ENCODE assay signal across 8 cellular contexts in genomic region chr19:10544242-10544752, GRCh38. TPM values are rescaled to one million over a fixed set of nuclear protein-coding genes. Genes with fewer than 3 reads are reported as not detected.
DNase-seq lines count a peak whose midpoint lies in the region; ATAC-seq and TF ChIP-seq lines count a peak whose summit lies in the region.

No MANE protein-coding gene starts in this region.

- H3K9me3 Mint-ChIP-seq in neural crest cell = no peaks in the 10 kb centered on the region

- DNase-seq in BJ (ENCODE audit: low read depth) = no peak
- no peak for DNase-seq in T-helper 17 cell
- no peak for DNase-seq in epithelial cell of proximal tubule (ENCODE audit: low read depth)
- DNase-seq in neural crest cell (ENCODE audit: low read depth, low spot score) = no peak
- no peak for DNase-seq in GOT3 (lab: John Stamatoyannopoulos, UW)
- DNase-seq in NCI-H446 (lab: John Stamatoyannopoulos, UW) = no peak

- ATAC-seq in GM21723 (IDR thresholded peaks at IDR 0.05; ENCODE audit: unreplicated experiment) (peak; percentile 19), T-helper 17 cell (no peak), HG02840 (IDR thresholded peaks at IDR 0.05; ENCODE audit: low FRiP score, unreplicated experiment) (no peak)

- H3K4me3 ChIP-seq in BJ (ENCODE audit: low read depth, low read length) (peak overlapping the region; percentile 89), epithelial cell of proximal tubule (ENCODE audit: low read depth, low read length) (peak overlapping the region; percentile 73)

- H3K27ac Mint-ChIP-seq in T-helper 17 cell (peak overlapping the region; percentile 87), neural crest cell (ENCODE audit: unreplicated experiment) (peak overlapping the region; percentile 72)

- H3K4me3 Mint-ChIP-seq in T-helper 17 cell (peak overlapping the region; percentile 94), neural crest cell (peak overlapping the region; percentile 91)

- CTCF ChIA-PET in BJ (lab: Yijun Ruan, JAX) = interaction anchor here (1.0 kb wide), 1 partner anchor 9 kb away, joined by 3 read pairs; no protein-coding TSS in a partner anchor

- peaks cover 7% of the 10 kb centered on the region for H3K36me3 ChIP-seq in BJ (ENCODE audit: control insufficient read depth, insufficient read depth, low read length)

- no peaks in the 10 kb centered on the region for H3K27me3 ChIP-seq in BJ (ENCODE audit: control insufficient read depth, insufficient read depth, low read length)

- no peaks in the 10 kb centered on the region for H3K36me3 Mint-ChIP-seq in T-helper 17 cell (ENCODE audit: low read depth)
- H3K36me3 Mint-ChIP-seq in neural crest cell (ENCODE audit: low read depth) = no peaks in the 10 kb centered on the region

- TF ChIP-seq CTCF in BJ (IDR thresholded peaks at IDR 0.05; ENCODE audit: insufficient read depth, low read depth, low read length) = no peak
- TF ChIP-seq CTCF in epithelial cell of proximal tubule (conservative IDR thresholded peaks at IDR 0.05; ENCODE audit: low read depth, low read length) = no peak
- TF ChIP-seq CTCF in neural crest cell (conservative IDR thresholded peaks at IDR 0.05) = no peak

- no peaks in the 10 kb centered on the region for H3K9me3 ChIP-seq in T-helper 17 cell (ENCODE audit: control insufficient read depth, low read length, poor library complexity, severe bottlenecking)

- H3K27me3 Mint-ChIP-seq in T-helper 17 cell = peaks cover 9% of the 10 kb centered on the region
- H3K27me3 Mint-ChIP-seq in neural crest cell (ENCODE audit: low read depth) = peaks cover 3% of the 10 kb centered on the region

- H3K4me1 Mint-ChIP-seq in T-helper 17 cell (peaks cover 13% of the 10 kb centered on the region), neural crest cell (peaks cover 10% of the 10 kb centered on the region)

- POLR2A ChIA-PET in BJ (lab: Charles Lee) = no interaction called here

RNA-seq across cellular contexts. Expression of gene ATG4D, which starts 0.6 kb away (rescaled TPM):
- polyA plus RNA-seq in BJ (2011; rRNA removed) = 6.8 and 13.0 TPM in 2 replicates
- polyA minus RNA-seq in BJ (2011; rRNA and poly(A)+ RNA removed) = 10.0 and 17.1 TPM in 2 replicates
- total RNA-seq in T-helper 17 cell = 10 to 100 TPM; 70.6 to 70.7 TPM
- 31.4 and 35.9 TPM in 2 replicates for total RNA-seq in epithelial cell of proximal tubule
- total RNA-seq in neural crest cell = 53.3 and 56.7 TPM in 2 replicates

RNA-seq across cellular contexts. Expression of gene KRI1, which starts 21.5 kb away (rescaled TPM):
- polyA plus RNA-seq in BJ (2011; rRNA removed) = 8.4 and 10.0 TPM in 2 replicates
- 4.3 and 5.4 TPM in 2 replicates for polyA minus RNA-seq in BJ (2011; rRNA and poly(A)+ RNA removed)
- total RNA-seq in T-helper 17 cell = 10 to 100 TPM; 33.9 to 43.7 TPM
- total RNA-seq in epithelial cell of proximal tubule = 16.7 and 18.2 TPM in 2 replicates
- 41.2 and 42.5 TPM in 2 replicates for total RNA-seq in neural crest cell

RNA-seq across cellular contexts. Expression of gene CDKN2D, which starts 24.5 kb away (rescaled TPM):
- 8.7 and 15.5 TPM in 2 replicates for polyA plus RNA-seq in BJ (2011; rRNA removed)
- polyA minus RNA-seq in BJ (2011; rRNA and poly(A)+ RNA removed) = 2.8 and 5.5 TPM in 2 replicates
- total RNA-seq in T-helper 17 cell (10 to 100 TPM; 71.0 to 83.3 TPM), epithelial cell of proximal tubule (5.1 and 17.1 TPM in 2 replicates), neural crest cell (8.7 and 9.5 TPM in 2 replicates)

RNA-seq across cellular contexts. Expression of gene S1PR5, which starts 27.1 kb away (rescaled TPM):
- 0.23 and 0.40 TPM in 2 replicates for polyA plus RNA-seq in BJ (2011; rRNA removed)
- polyA minus RNA-seq in BJ (2011; rRNA and poly(A)+ RNA removed) = 0.14 and 0.21 TPM in 2 replicates
- total RNA-seq in T-helper 17 cell = 1 to 10 TPM in 1 of 2 donors, under 1 TPM in 1; 0.50 to 1.3 TPM
- total RNA-seq in epithelial cell of proximal tubule = not detected in 2 replicates
- 0.79 and 1.1 TPM in 2 replicates for total RNA-seq in neural crest cell

RNA-seq across cellular contexts. Expression of gene KEAP1, which starts 41.1 kb away (rescaled TPM):
- polyA plus RNA-seq in BJ (2011; rRNA removed) = 47.3 and 114 TPM in 2 replicates
- polyA minus RNA-seq in BJ (2011; rRNA and poly(A)+ RNA removed) = 73.1 and 104 TPM in 2 replicates
- total RNA-seq in T-helper 17 cell = 10 to 100 TPM; 13.7 to 27.3 TPM
- 41.2 and 76.0 TPM in 2 replicates for total RNA-seq in epithelial cell of proximal tubule
- 79.7 and 82.5 TPM in 2 replicates for total RNA-seq in neural crest cell
